ENCODE assay signal across 8 cellular contexts in the genomic region with DNA sequence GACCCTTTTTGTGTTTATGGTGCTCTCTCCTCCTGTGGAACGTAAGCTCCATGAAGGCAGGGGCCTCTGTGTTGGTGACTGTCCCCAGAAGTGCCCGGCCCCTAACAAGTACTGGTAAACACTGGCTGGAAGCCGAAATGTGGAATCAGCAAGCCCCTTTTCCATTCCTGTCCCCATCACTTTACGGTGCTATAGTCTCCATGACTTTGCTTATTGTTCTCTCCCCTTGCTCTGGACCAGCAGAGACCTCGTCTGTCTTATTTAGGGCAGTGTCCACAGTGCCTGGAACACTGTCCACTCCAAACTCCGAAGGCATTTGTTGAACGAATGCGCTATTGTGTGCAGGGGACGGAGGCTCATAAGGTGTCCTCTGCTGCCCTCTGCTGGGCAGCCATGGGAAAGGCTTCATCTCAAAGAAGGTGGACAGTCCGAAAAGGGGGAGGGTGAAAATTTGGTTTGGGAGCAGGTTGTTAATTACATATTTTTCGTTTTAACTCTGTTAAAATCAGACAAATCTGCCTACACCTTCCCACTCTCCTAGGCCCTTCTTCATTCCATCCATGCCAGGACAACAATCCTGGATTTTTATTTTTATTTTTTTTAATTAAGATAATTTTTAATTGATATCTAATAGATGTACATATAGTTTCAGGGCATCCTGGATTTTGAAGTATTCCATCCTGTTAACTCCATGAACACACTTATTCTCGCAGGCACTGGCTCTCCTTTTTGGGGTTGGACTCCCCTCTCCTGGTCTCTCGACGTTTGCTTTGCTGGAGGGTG.
DNase-seq lines count a peak whose midpoint lies in the region; ATAC-seq and TF ChIP-seq lines count a peak whose summit lies in the region.

No MANE protein-coding gene starts in this region.

- no peaks in the 10 kb centered on the region for H3K27me3 ChIP-seq in neutrophil
- H3K27me3 ChIP-seq in testis, result no peaks in the 10 kb centered on the region

- H3K4me1 ChIP-seq in neutrophil (ENCODE audit: control insufficient read depth in 1 of 2, insufficient read depth in 1 of 2, low read depth in 1 of 2, low read length in 1 of 2), result no peaks in the 10 kb centered on the region
- peaks cover 4% of the 10 kb centered on the region for H3K4me1 ChIP-seq in testis

- no peak overlapping the region for H3K4me3 Mint-ChIP-seq in activated T-helper 17 cell treated with anti-CD3 and anti-CD28 coated beads, Interleukin-2, amount 50 U/mL, for 72 hours

- intact Hi-C loops in testis (cut with DNase I; ENCODE audit: low total_unique reads), result loop anchor here (5.0 kb wide), 1 partner anchor 648 kb away; no protein-coding TSS in a partner anchor

- peak; percentile 49 for ATAC-seq in activated T-helper 17 cell treated with anti-CD3 and anti-CD28 coated beads, Interleukin-2, amount 50 U/mL, for 72 hours (replicated peaks)

- no peaks in the 10 kb centered on the region for H3K36me3 Mint-ChIP-seq in activated T-helper 17 cell treated with anti-CD3 and anti-CD28 coated beads, Interleukin-2, amount 50 U/mL, for 72 hours (ENCODE audit: low read depth)

- H3K4me1 Mint-ChIP-seq in activated T-helper 17 cell treated with anti-CD3 and anti-CD28 coated beads, Interleukin-2, amount 50 U/mL, for 72 hours, result peaks cover 9% of the 10 kb centered on the region

- peak overlapping the region; percentile 1 for H3K27ac Mint-ChIP-seq in activated T-helper 17 cell treated with anti-CD3 and anti-CD28 coated beads, Interleukin-2, amount 50 U/mL, for 72 hours

- TF ChIP-seq CTCF in fibroblast of the aortic adventitia (IDR thresholded peaks at IDR 0.05; ENCODE audit: insufficient read depth, low read length), result peak; percentile 93
- TF ChIP-seq CTCF in neutrophil (IDR thresholded peaks at IDR 0.05), result peak; percentile 86
- TF ChIP-seq CTCF in testis (IDR thresholded peaks at IDR 0.05), result peak; percentile 82 to 90 (median 89)

- 48 to 51% methylated on average over 14 of the region's 14 CpGs for WGBS in testis, 2 donors

- H3K27me3 Mint-ChIP-seq in activated T-helper 17 cell treated with anti-CD3 and anti-CD28 coated beads, Interleukin-2, amount 50 U/mL, for 72 hours, result peaks cover 11% of the 10 kb centered on the region

- no peak overlapping the region for H3K27ac ChIP-seq in neutrophil
- H3K27ac ChIP-seq in testis, result no peak overlapping the region

- peak; percentile 13 to 17 for DNase-seq in NCI-H187 (lab: John Stamatoyannopoulos, UW)
- DNase-seq in NCI-H187 treated with DMSO at 0.1 percent for 48 hours (lab: John Stamatoyannopoulos, UW), result no peak
- DNase-seq in KG1 (lab: John Stamatoyannopoulos, UW), result peak; percentile 52
- peak; percentile 71 for DNase-seq in RPMI7951 (ENCODE audit: low read depth)
- DNase-seq in fibroblast of the aortic adventitia (ENCODE audit: low read depth), result peak; percentile 84
- peak; percentile 90 for DNase-seq in testis

- H3K36me3 ChIP-seq in neutrophil (no peaks in the 10 kb centered on the region), testis (ENCODE audit: low read depth, missing control alignments) (no peaks in the 10 kb centered on the region)

- H3K4me3 ChIP-seq in fibroblast of the aortic adventitia (ENCODE audit: low read depth, low read length) (no peak overlapping the region), neutrophil (ENCODE audit: low read depth in 1 of 2, low read length in 1 of 2) (no peak overlapping the region), testis (no peak overlapping the region)

- TF ChIP-seq POLR2A in testis (IDR thresholded peaks at IDR 0.05), result no peak

- no peaks in the 10 kb centered on the region for H3K9me3 ChIP-seq in neutrophil
- no peaks in the 10 kb centered on the region for H3K9me3 ChIP-seq in testis

- no peaks in the 10 kb centered on the region for H3K9me3 Mint-ChIP-seq in activated T-helper 17 cell treated with anti-CD3 and anti-CD28 coated beads, Interleukin-2, amount 50 U/mL, for 72 hours
